In the genomic region with DNA sequence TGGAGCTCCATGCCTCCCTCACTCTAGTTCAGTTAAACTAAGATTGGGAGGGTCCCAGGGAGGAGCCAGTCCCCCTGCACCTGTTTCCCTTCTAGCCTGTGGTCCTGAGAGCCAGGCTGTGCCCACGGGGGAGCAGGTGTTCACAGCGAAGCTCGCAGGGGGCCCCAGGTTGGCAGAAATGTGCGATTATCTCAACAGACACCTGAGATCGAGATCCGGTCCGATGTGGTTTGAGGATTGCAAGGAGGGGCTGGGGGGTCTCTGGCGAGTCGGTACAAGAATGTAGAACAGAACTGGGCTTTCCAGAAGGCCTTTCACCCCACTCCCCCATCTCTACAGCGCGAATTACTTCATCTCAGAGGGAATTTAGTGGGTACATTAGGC, we compare ENCODE assay signal across 22 cellular contexts.
"Had no signal": no experiment of that assay in that cellular context is flagged by ENCODE, and none has a peak within 500 bp of the region (broad histone marks: within the 10 kb centered on the region; RNA-seq: fewer than 3 reads in every experiment).

No MANE protein-coding gene starts in this region.

- H3K27ac ChIP-seq: breast epithelium, epithelial cell of prostate, heart right ventricle, left ventricle myocardium inferior, parathyroid adenoma, tibial artery had no signal

- DNase-seq: activated CD4-positive, alpha-beta T cell treated with anti-CD3 and anti-CD28 coated beads for 1 hour; activated CD4-positive, alpha-beta T cell treated with anti-CD3 and anti-CD28 coated beads, Interleukin-2, amount 50 U/mL, for 1 hour; activated CD8-positive, alpha-beta T cell treated with anti-CD3 and anti-CD28 coated beads, Interleukin-2, amount 10 ng/mL, durations not matched to agents 7 days and 5 days; activated gamma-delta T cell treated with Interleukin-2 at 50 U/mL for 16 hours; activated T-cell treated with anti-CD3 and anti-CD28 coated beads, Interleukin-2, amount 50 U/mL, for 1 hour; heart right ventricle; left ventricle myocardium inferior; midbrain; natural killer cell; right cardiac atrium; stimulated activated CD4-positive, alpha-beta T cell treated with anti-CD3 and anti-CD28 coated beads, Interleukin-4, amount 100 ng/mL, for 4 hours; T-cell; tibial artery had no signal

- H3K9me3 ChIP-seq: heart right ventricle, left ventricle myocardium inferior, tibial artery had no signal

- ATAC-seq: activated CD8-positive, alpha-beta T cell treated with anti-CD3 and anti-CD28 coated beads, Interleukin-2, amount 10 ng/mL, durations not matched to agents 7 days and 5 days; activated naive CD4-positive, alpha-beta T cell treated with anti-CD3 and anti-CD28 coated beads, Interleukin-2, amount 50 U/mL, for 72 hours; heart right ventricle; natural killer cell; right cardiac atrium; T-cell had no signal

- H3K4me3 Mint-ChIP-seq: activated CD8-positive, alpha-beta T cell treated with anti-CD3 and anti-CD28 coated beads, Interleukin-2, amount 10 ng/mL, durations not matched to agents 7 days and 5 days; central memory CD8-positive, alpha-beta T cell; natural killer cell; stimulated activated naive CD8-positive, alpha-beta T cell treated with anti-CD3 and anti-CD28 coated beads, Interleukin-15, Interleukin-2, amounts not matched to agents 100 ng/mL and 50 ng/mL, for 24 hours; T-cell had no signal

- H3K36me3 Mint-ChIP-seq: natural killer cell, T-cell had no signal

- H3K27ac Mint-ChIP-seq: activated CD8-positive, alpha-beta T cell treated with anti-CD3 and anti-CD28 coated beads, Interleukin-2, amount 10 ng/mL, durations not matched to agents 7 days and 5 days; activated naive CD4-positive, alpha-beta T cell treated with anti-CD3 and anti-CD28 coated beads, Interleukin-2, amount 50 U/mL, for 72 hours; natural killer cell; stimulated activated naive CD8-positive, alpha-beta T cell treated with anti-CD3 and anti-CD28 coated beads, Interleukin-15, Interleukin-2, amounts not matched to agents 100 ng/mL and 50 ng/mL, for 24 hours; T-cell had no signal

- H3K4me1 ChIP-seq: breast epithelium, heart right ventricle, parathyroid adenoma, tibial artery had no signal

- H3K36me3 ChIP-seq: breast epithelium, heart right ventricle, left ventricle myocardium inferior, tibial artery had no signal

- H3K79me2 ChIP-seq: parathyroid adenoma had no signal

- H3K4me3 ChIP-seq: breast epithelium, heart right ventricle, left ventricle myocardium inferior, tibial artery had no signal

- H2AFZ ChIP-seq: parathyroid adenoma had no signal

- FAIRE-seq: astrocyte, colon, TTC549 had no signal

- H3K9ac ChIP-seq: parathyroid adenoma had no signal

- H3K4me1 Mint-ChIP-seq: natural killer cell had no signal
